In genomic region chr2:73156539-73157124, GRCh38 we compare ENCODE assay signal across 8 cellular contexts. TPM values are rescaled to one million over a fixed set of nuclear protein-coding genes. Genes with fewer than 3 reads are reported as not detected.
DNase-seq lines count a peak whose midpoint lies in the region; ATAC-seq lines count a peak whose summit lies in the region.

No MANE protein-coding gene starts in this region.

- no peak overlapping the region for H2BK120ac ChIP-seq in trophoblast cell (ENCODE audit: insufficient read depth, low read length, poor library complexity)

- H3K4me1 ChIP-seq in trophoblast cell (ENCODE audit: control insufficient read depth in 1 of 2, insufficient read depth in 2 of 2, low read length in 2 of 2), result no peaks in the 10 kb centered on the region

- H3K18ac ChIP-seq in trophoblast cell (ENCODE audit: low read length), result no peak overlapping the region

- no peaks in the 10 kb centered on the region for H3K27me3 ChIP-seq in trophoblast cell (ENCODE audit: insufficient read depth, low read length)

- H4K8ac ChIP-seq in trophoblast cell (ENCODE audit: low read depth, low read length), result no peak overlapping the region

- no peaks in the 10 kb centered on the region for H3K79me2 ChIP-seq in trophoblast cell (ENCODE audit: control insufficient read depth, insufficient read depth, low read length, poor library complexity)

- intact Hi-C loops in Right ventricle myocardium superior (cut with DNase I), result no loop called here

- H3K36me3 ChIP-seq in trophoblast cell (ENCODE audit: control insufficient read depth in 1 of 2, insufficient read depth in 2 of 2, low read length in 2 of 2), result no peaks in the 10 kb centered on the region

- H2BK12ac ChIP-seq in trophoblast cell (ENCODE audit: low read length), result no peak overlapping the region

- H3K23ac ChIP-seq in trophoblast cell (ENCODE audit: low read length), result no peak overlapping the region

- no peak overlapping the region for H4K12ac ChIP-seq in trophoblast cell (ENCODE audit: low read depth, low read length)

- WGBS in trophoblast cell (ENCODE audit: extremely low coverage, insufficient coverage, insufficient read length), result no CpG with 5 or more reads among the region's 24 CpGs

- no peak overlapping the region for H3K27ac ChIP-seq in trophoblast cell (ENCODE audit: low read depth, low read length)

- no peaks in the 10 kb centered on the region for H3K79me1 ChIP-seq in trophoblast cell (ENCODE audit: low read length)

- H3K14ac ChIP-seq in trophoblast cell (ENCODE audit: low read length), result no peak overlapping the region

- ATAC-seq in Right ventricle myocardium superior (ENCODE audit: poor library complexity) (peak; percentile 88), HG02840 (IDR thresholded peaks at IDR 0.05; ENCODE audit: low FRiP score, unreplicated experiment) (no peak), GM18502 (IDR thresholded peaks at IDR 0.05; ENCODE audit: poor library complexity, unreplicated experiment) (no peak)

- H3K4me2 ChIP-seq in trophoblast cell (ENCODE audit: low read length), result peak overlapping the region; percentile 31

- no peaks in the 10 kb centered on the region for H3K9me3 ChIP-seq in trophoblast cell (ENCODE audit: insufficient read depth, low read depth, low read length)

- no peak overlapping the region for H2BK5ac ChIP-seq in trophoblast cell (ENCODE audit: low read depth, low read length, poor library complexity)

- H2AK5ac ChIP-seq in trophoblast cell (ENCODE audit: low read length), result no peak overlapping the region

- no peak overlapping the region for H3K4me3 ChIP-seq in trophoblast cell (ENCODE audit: low read depth, low read length)

- no peak overlapping the region for H2AFZ ChIP-seq in trophoblast cell (ENCODE audit: insufficient read depth, low read length, poor library complexity)

- DNase-seq in activated CD4-positive, alpha-beta T cell treated with anti-CD3 and anti-CD28 coated beads for 48 hours, result peak; percentile 53
- no peak for DNase-seq in activated CD4-positive, alpha-beta T cell treated with anti-CD3 and anti-CD28 coated beads for 4 hours
- DNase-seq in NCI-H510A treated with DMSO at 0.1 percent for 48 hours (lab: John Stamatoyannopoulos, UW), result peak; percentile 42
- peak; percentile 29 for DNase-seq in activated naive CD4-positive, alpha-beta T cell treated with Interleukin-2 at 50 U/mL for 16 hours
- DNase-seq in Right ventricle myocardium superior, result peak; percentile 75
- DNase-seq in trophoblast cell, result peak in 1 of 2 donors; percentile 36

- no peak overlapping the region for H4K91ac ChIP-seq in trophoblast cell (ENCODE audit: low read depth, low read length)

- no peak overlapping the region for H3K4ac ChIP-seq in trophoblast cell (ENCODE audit: low read depth, low read length)

- H3K9ac ChIP-seq in trophoblast cell (ENCODE audit: low read length), result no peak overlapping the region

RNA-seq across cellular contexts. Expression of gene RAB11FIP5, which starts 43.9 kb away (rescaled TPM):
- total RNA-seq in Right ventricle myocardium superior, result 17.9 TPM
- 30.2 and 32.3 TPM in 2 replicates for polyA plus RNA-seq in trophoblast cell (2013)

RNA-seq across cellular contexts. Expression of gene NOTO, which starts 45.7 kb away (rescaled TPM):
- total RNA-seq in Right ventricle myocardium superior, result not detected
- not detected in 2 replicates for polyA plus RNA-seq in trophoblast cell (2013)

RNA-seq across cellular contexts. Expression of gene SMYD5, which starts 57.4 kb away (rescaled TPM):
- 15.5 TPM for total RNA-seq in Right ventricle myocardium superior
- polyA plus RNA-seq in trophoblast cell (2013), result 11.7 and 11.8 TPM in 2 replicates

Comparison
In these comparisons a context has a peak if more than half of its experiments do, and no peak if none do; other contexts are left out.
1. DNase-seq: peak in activated CD4-positive, alpha-beta T cell treated with anti-CD3 and anti-CD28 coated beads for 48 hours (single experiment), NCI-H510A treated with DMSO at 0.1 percent for 48 hours (single experiment), activated naive CD4-positive, alpha-beta T cell treated with Interleukin-2 at 50 U/mL for 16 hours (single experiment) and Right ventricle myocardium superior (single experiment); none in activated CD4-positive, alpha-beta T cell treated with anti-CD3 and anti-CD28 coated beads for 4 hours (0 of 2).